1 cellular context compared by ENCODE assay signal in genomic region chr14:51989293-51990234, GRCh38.
TF ChIP-seq lines count a peak whose summit lies in the region.

Gene RTRAF (plus strand): TSS chr14:51989546. CDS start chr14:51989640, 94 bp downstream.

TF ChIP-seq in HepG2, 621 proteins besides CTCF, POLR2A, EP300 and RAD21 (continued from another document and continues in another):
- TF ChIP-seq, protein P1, sequence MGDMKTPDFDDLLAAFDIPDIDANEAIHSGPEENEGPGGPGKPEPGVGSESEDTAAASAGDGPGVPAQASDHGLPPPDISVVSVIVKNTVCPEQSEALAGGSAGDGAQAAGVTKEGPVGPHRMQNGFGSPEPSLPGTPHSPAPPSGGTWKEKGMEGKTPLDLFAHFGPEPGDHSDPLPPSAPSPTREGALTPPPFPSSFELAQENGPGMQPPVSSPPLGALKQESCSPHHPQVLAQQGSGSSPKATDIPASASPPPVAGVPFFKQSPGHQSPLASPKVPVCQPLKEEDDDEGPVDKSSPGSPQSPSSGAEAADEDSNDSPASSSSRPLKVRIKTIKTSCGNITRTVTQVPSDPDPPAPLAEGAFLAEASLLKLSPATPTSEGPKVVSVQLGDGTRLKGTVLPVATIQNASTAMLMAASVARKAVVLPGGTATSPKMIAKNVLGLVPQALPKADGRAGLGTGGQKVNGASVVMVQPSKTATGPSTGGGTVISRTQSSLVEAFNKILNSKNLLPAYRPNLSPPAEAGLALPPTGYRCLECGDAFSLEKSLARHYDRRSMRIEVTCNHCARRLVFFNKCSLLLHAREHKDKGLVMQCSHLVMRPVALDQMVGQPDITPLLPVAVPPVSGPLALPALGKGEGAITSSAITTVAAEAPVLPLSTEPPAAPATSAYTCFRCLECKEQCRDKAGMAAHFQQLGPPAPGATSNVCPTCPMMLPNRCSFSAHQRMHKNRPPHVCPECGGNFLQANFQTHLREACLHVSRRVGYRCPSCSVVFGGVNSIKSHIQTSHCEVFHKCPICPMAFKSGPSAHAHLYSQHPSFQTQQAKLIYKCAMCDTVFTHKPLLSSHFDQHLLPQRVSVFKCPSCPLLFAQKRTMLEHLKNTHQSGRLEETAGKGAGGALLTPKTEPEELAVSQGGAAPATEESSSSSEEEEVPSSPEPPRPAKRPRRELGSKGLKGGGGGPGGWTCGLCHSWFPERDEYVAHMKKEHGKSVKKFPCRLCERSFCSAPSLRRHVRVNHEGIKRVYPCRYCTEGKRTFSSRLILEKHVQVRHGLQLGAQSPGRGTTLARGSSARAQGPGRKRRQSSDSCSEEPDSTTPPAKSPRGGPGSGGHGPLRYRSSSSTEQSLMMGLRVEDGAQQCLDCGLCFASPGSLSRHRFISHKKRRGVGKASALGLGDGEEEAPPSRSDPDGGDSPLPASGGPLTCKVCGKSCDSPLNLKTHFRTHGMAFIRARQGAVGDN (CRISPR knock-in tag; IDR thresholded peaks at IDR 0.05), result peak; percentile 87
- TF ChIP-seq, protein P2, sequence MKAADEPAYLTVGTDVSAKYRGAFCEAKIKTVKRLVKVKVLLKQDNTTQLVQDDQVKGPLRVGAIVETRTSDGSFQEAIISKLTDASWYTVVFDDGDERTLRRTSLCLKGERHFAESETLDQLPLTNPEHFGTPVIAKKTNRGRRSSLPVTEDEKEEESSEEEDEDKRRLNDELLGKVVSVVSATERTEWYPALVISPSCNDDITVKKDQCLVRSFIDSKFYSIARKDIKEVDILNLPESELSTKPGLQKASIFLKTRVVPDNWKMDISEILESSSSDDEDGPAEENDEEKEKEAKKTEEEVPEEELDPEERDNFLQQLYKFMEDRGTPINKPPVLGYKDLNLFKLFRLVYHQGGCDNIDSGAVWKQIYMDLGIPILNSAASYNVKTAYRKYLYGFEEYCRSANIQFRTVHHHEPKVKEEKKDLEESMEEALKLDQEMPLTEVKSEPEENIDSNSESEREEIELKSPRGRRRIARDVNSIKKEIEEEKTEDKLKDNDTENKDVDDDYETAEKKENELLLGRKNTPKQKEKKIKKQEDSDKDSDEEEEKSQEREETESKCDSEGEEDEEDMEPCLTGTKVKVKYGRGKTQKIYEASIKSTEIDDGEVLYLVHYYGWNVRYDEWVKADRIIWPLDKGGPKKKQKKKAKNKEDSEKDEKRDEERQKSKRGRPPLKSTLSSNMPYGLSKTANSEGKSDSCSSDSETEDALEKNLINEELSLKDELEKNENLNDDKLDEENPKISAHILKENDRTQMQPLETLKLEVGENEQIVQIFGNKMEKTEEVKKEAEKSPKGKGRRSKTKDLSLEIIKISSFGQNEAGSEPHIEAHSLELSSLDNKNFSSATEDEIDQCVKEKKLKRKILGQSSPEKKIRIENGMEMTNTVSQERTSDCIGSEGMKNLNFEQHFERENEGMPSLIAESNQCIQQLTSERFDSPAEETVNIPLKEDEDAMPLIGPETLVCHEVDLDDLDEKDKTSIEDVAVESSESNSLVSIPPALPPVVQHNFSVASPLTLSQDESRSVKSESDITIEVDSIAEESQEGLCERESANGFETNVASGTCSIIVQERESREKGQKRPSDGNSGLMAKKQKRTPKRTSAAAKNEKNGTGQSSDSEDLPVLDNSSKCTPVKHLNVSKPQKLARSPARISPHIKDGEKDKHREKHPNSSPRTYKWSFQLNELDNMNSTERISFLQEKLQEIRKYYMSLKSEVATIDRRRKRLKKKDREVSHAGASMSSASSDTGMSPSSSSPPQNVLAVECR (CRISPR knock-in tag; IDR thresholded peaks at IDR 0.05; ENCODE audit: borderline replicate concordance), result peak; percentile 91; the same call in 1 of the 2 replicates
- no peak for TF ChIP-seq NR3C1 (CRISPR knock-in tag; IDR thresholded peaks at IDR 0.05)
- peak; percentile 36 for TF ChIP-seq HNRNPK (IDR thresholded peaks at IDR 0.05; ENCODE audit: low read depth, low read length, poor library complexity, severe bottlenecking)
- no peak for TF ChIP-seq GABPA (IDR thresholded peaks at IDR 0.05; ENCODE audit: low read depth, low read length)
- TF ChIP-seq GABPA (CRISPR knock-in tag; IDR thresholded peaks at IDR 0.05; ENCODE audit: low read depth), result peak; percentile 71
- no peak for TF ChIP-seq NFIC (IDR thresholded peaks at IDR 0.05; ENCODE audit: low read length)
- TF ChIP-seq, protein P3, sequence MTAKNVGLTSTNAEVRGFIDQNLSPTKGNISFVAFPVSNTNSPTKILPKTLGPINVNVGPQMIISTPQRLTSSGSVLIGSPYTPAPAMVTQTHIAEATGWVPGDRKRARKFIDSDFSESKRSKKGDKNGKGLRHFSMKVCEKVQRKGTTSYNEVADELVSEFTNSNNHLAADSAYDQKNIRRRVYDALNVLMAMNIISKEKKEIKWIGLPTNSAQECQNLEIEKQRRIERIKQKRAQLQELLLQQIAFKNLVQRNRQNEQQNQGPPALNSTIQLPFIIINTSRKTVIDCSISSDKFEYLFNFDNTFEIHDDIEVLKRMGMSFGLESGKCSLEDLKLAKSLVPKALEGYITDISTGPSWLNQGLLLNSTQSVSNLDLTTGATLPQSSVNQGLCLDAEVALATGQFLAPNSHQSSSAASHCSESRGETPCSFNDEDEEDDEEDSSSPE (CRISPR knock-in tag; IDR thresholded peaks at IDR 0.05), result no peak
- TF ChIP-seq ZNF280B (CRISPR knock-in tag; IDR thresholded peaks at IDR 0.05; ENCODE audit: borderline replicate concordance), result peak; percentile 51; the same call in 1 of the 2 replicates
- no peak for TF ChIP-seq ZNF33B (CRISPR knock-in tag; IDR thresholded peaks at IDR 0.05)
- TF ChIP-seq RBM22 (optimal IDR thresholded peaks at IDR 0.05; ENCODE audit: low read length), result no peak
- TF ChIP-seq BRF2 (CRISPR knock-in tag; IDR thresholded peaks at IDR 0.05), result no peak
- TF ChIP-seq TBL1XR1 (IDR thresholded peaks at IDR 0.05; ENCODE audit: borderline replicate concordance, low read length, partially characterized antibody), result no peak
- no peak for TF ChIP-seq ZFP37 (CRISPR knock-in tag; IDR thresholded peaks at IDR 0.05; ENCODE audit: borderline replicate concordance)
- no peak for TF ChIP-seq ZNF775 (CRISPR knock-in tag; IDR thresholded peaks at IDR 0.05; ENCODE audit: borderline replicate concordance)
- peak; percentile 97 for TF ChIP-seq SP2 (CRISPR knock-in tag; IDR thresholded peaks at IDR 0.05)
- peak; percentile 30; the same call in 1 of the 2 replicates for TF ChIP-seq ZNF772 (CRISPR knock-in tag; IDR thresholded peaks at IDR 0.05)
- TF ChIP-seq ZZZ3 (CRISPR knock-in tag; IDR thresholded peaks at IDR 0.05; ENCODE audit: borderline replicate concordance), result peak; percentile 93; the same call in 1 of the 2 replicates
- TF ChIP-seq ZNF883 (CRISPR knock-in tag; IDR thresholded peaks at IDR 0.05; ENCODE audit: not compliant biosample characterization), result peak; percentile 69
- no peak for TF ChIP-seq ZFP82 (CRISPR knock-in tag; IDR thresholded peaks at IDR 0.05; ENCODE audit: borderline replicate concordance)
- TF ChIP-seq ZNF609 (CRISPR knock-in tag; IDR thresholded peaks at IDR 0.05; ENCODE audit: borderline replicate concordance), result no peak
- no peak for TF ChIP-seq ATAD3A (CRISPR knock-in tag; IDR thresholded peaks at IDR 0.05)
- no peak for TF ChIP-seq ZBTB3 (CRISPR knock-in tag; IDR thresholded peaks at IDR 0.05; ENCODE audit: borderline replicate concordance, low read depth)
- TF ChIP-seq, protein P4, sequence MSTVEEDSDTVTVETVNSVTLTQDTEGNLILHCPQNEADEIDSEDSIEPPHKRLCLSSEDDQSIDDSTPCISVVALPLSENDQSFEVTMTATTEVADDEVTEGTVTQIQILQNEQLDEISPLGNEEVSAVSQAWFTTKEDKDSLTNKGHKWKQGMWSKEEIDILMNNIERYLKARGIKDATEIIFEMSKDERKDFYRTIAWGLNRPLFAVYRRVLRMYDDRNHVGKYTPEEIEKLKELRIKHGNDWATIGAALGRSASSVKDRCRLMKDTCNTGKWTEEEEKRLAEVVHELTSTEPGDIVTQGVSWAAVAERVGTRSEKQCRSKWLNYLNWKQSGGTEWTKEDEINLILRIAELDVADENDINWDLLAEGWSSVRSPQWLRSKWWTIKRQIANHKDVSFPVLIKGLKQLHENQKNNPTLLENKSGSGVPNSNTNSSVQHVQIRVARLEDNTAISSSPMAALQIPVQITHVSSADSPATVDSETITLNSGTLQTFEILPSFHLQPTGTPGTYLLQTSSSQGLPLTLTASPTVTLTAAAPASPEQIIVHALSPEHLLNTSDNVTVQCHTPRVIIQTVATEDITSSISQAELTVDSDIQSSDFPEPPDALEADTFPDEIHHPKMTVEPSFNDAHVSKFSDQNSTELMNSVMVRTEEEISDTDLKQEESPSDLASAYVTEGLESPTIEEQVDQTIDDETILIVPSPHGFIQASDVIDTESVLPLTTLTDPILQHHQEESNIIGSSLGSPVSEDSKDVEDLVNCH (CRISPR knock-in tag; IDR thresholded peaks at IDR 0.05), result no peak
- TF ChIP-seq ZBTB33 (CRISPR knock-in tag; IDR thresholded peaks at IDR 0.05), result no peak
- no peak for TF ChIP-seq RFX3 (CRISPR knock-in tag; IDR thresholded peaks at IDR 0.05)
- 0 out of 2 replicates have a peak, but pooled peaks have one; percentile 50 for TF ChIP-seq ZNF607 (CRISPR knock-in tag; IDR thresholded peaks at IDR 0.05; ENCODE audit: borderline replicate concordance)
- no peak; the same call in 1 of the 2 replicates for TF ChIP-seq ZNF451 (CRISPR knock-in tag; IDR thresholded peaks at IDR 0.05)
- TF ChIP-seq SIN3A (IDR thresholded peaks at IDR 0.05; ENCODE audit: borderline replicate concordance, low read depth, low read length), result 0 out of 2 replicates have a peak, but pooled peaks have one; percentile 46
- TF ChIP-seq, protein P5, sequence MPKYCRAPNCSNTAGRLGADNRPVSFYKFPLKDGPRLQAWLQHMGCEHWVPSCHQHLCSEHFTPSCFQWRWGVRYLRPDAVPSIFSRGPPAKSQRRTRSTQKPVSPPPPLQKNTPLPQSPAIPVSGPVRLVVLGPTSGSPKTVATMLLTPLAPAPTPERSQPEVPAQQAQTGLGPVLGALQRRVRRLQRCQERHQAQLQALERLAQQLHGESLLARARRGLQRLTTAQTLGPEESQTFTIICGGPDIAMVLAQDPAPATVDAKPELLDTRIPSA (CRISPR knock-in tag; IDR thresholded peaks at IDR 0.05; ENCODE audit: borderline replicate concordance), result no peak
- TF ChIP-seq ZNF83 (CRISPR knock-in tag; IDR thresholded peaks at IDR 0.05; ENCODE audit: borderline replicate concordance), result no peak
